ENCODE assay signal across 16 cellular contexts in genomic region chr10:21530616-21531015, GRCh38. TPM values are rescaled to one million over a fixed set of nuclear protein-coding genes. Genes with fewer than 3 reads are reported as not detected.
DNase-seq lines count a peak whose midpoint lies in the region; ATAC-seq and TF ChIP-seq lines count a peak whose summit lies in the region.
"Had no signal": no experiment of that assay in that cellular context is flagged by ENCODE, and none has a peak within 500 bp of the region (broad histone marks: within the 10 kb centered on the region; RNA-seq: fewer than 3 reads in every experiment).

No MANE protein-coding gene starts in this region.

- H3K27ac ChIP-seq in HUES48 (ENCODE audit: low read depth, low read length) (peak overlapping the region; percentile 11), sigmoid colon (peak overlapping the region; percentile 95 to 99 (median 97))
- H3K27ac ChIP-seq: brain microvascular endothelial cell, neutrophil had no signal

- no peak for TF ChIP-seq POLR2A in sigmoid colon (IDR thresholded peaks at IDR 0.05)

- H3K9me3 ChIP-seq in HUES48 (ENCODE audit: control insufficient read depth, insufficient read depth, low read length) (no peaks in the 10 kb centered on the region), sigmoid colon (no peaks in the 10 kb centered on the region)
- H3K9me3 ChIP-seq: neutrophil had no signal

- no peak overlapping the region for H3K9ac ChIP-seq in HUES48 (ENCODE audit: low read depth, low read length)

- H3K36me3 ChIP-seq in HUES48 (ENCODE audit: control insufficient read depth, insufficient read depth, low read length) (no peaks in the 10 kb centered on the region), sigmoid colon (no peaks in the 10 kb centered on the region)
- H3K36me3 ChIP-seq: brain microvascular endothelial cell, neutrophil had no signal

- peaks cover 25 to 27% of the 10 kb centered on the region in 2 donors for H3K4me1 Mint-ChIP-seq in natural killer cell

- H3K4me3 ChIP-seq in HUES48 (ENCODE audit: low read depth, low read length) (no peak overlapping the region), sigmoid colon (no peak overlapping the region)

- H3K9me3 Mint-ChIP-seq in natural killer cell, result no peaks in the 10 kb centered on the region
- H3K9me3 Mint-ChIP-seq: CD8-positive, alpha-beta memory T cell; stimulated activated naive CD8-positive, alpha-beta T cell treated with anti-CD3 and anti-CD28 coated beads, Interleukin-15, Interleukin-2, amounts not matched to agents 100 ng/mL and 50 ng/mL, for 24 hours had no signal

- ATAC-seq in natural killer cell, result no peak

- peaks cover 5% of the 10 kb centered on the region for H3K36me3 Mint-ChIP-seq in natural killer cell

- peaks cover 16 to 33% of the 10 kb centered on the region in 2 donors for H3K27me3 Mint-ChIP-seq in natural killer cell (ENCODE audit: low read depth in 2 of 2)

- no peak for TF ChIP-seq EP300 in sigmoid colon (IDR thresholded peaks at IDR 0.05)

- H3K4me1 ChIP-seq in HUES48 (ENCODE audit: control insufficient read depth, insufficient read depth, low read length) (peaks cover 59% of the 10 kb centered on the region), sigmoid colon (peaks cover 0 to 44% (median 22%) of the 10 kb centered on the region in 4 donors)

- H3K27ac Mint-ChIP-seq in natural killer cell, result no peak overlapping the region
- H3K27ac Mint-ChIP-seq: stimulated activated naive CD8-positive, alpha-beta T cell treated with anti-CD3 and anti-CD28 coated beads, Interleukin-15, Interleukin-2, amounts not matched to agents 100 ng/mL and 50 ng/mL, for 24 hours had no signal

- no peak for TF ChIP-seq CTCF in sigmoid colon (IDR thresholded peaks at IDR 0.05)
- no peak for TF ChIP-seq CTCF in natural killer cell (IDR thresholded peaks at IDR 0.05)

- DNase-seq in DMS79 treated with DMSO at 0.1 percent for 48 hours (lab: John Stamatoyannopoulos, UW) (peak; percentile 54), DMS79 (lab: John Stamatoyannopoulos, UW) (no peak), inferior parietal cortex (ENCODE audit: extremely low spot score) (peak; percentile 28), sigmoid colon (no peak), AML-193 (lab: John Stamatoyannopoulos, UW) (no peak), natural killer cell (no peak)
- no peak for DNase-seq in activated CD4-positive, CD25-positive, alpha-beta regulatory T cell treated with anti-CD3 and anti-CD28 coated beads, Interleukin-2, amount 50 U/mL, for 72 hours
- DNase-seq: activated CD4-positive, CD25-positive, alpha-beta regulatory T cell; activated naive CD4-positive, alpha-beta T cell; brain microvascular endothelial cell; CD8-positive, alpha-beta memory T cell; KG1; NCI-H187 treated with DMSO at 0.1 percent for 48 hours had no signal

- WGBS in sigmoid colon, 2 donors, result 0 to 47% methylated on average over 1 of the region's 1 CpG

- H3K27me3 ChIP-seq in HUES48 (ENCODE audit: control insufficient read depth, insufficient read depth, low read length) (no peaks in the 10 kb centered on the region), sigmoid colon (no peaks in the 10 kb centered on the region)
- H3K27me3 ChIP-seq: brain microvascular endothelial cell had no signal

- no peak overlapping the region for H3K4me3 Mint-ChIP-seq in natural killer cell
- H3K4me3 Mint-ChIP-seq: stimulated activated naive CD8-positive, alpha-beta T cell treated with anti-CD3 and anti-CD28 coated beads, Interleukin-15, Interleukin-2, amounts not matched to agents 100 ng/mL and 50 ng/mL, for 24 hours had no signal

- intact Hi-C loops in sigmoid colon (cut with DNase I) (loop anchor here (5.0 to 10.0 kb wide), 3 partner anchors 474 to 1904 kb away; partner anchors contain the start of genes BMI1, DNAJC1 and OTUD1), natural killer cell (cut with micrococcal nuclease) (loop anchor here (5.0 kb wide), 3 partner anchors 33 to 787 kb away; partner anchors contain the start of gene COMMD3)

RNA-seq across cellular contexts. Expression of gene MLLT10, which starts 3.4 kb away (rescaled TPM):
- total RNA-seq in sigmoid colon (10 to 100 TPM; 36.0 to 53.7 (median 45.1) TPM), natural killer cell (10 to 100 TPM; 40.4 to 65.2 (median 60.0) TPM)
- 10 to 100 TPM in 2 of 3 donors, 1 to 10 TPM in 1; 8.6 to 16.1 (median 10.2) TPM for polyA plus RNA-seq in sigmoid colon

RNA-seq across cellular contexts. Expression of gene SKIDA1, which starts 5.1 kb away (rescaled TPM):
- total RNA-seq in sigmoid colon, result 1 to 10 TPM in 3 of 4 donors, under 1 TPM in 1; 0.82 to 4.2 (median 3.4) TPM
- polyA plus RNA-seq in sigmoid colon, result under 1 TPM in 1 of 3 donors, not detected in 2; 0.10 TPM
- not detected for total RNA-seq in natural killer cell

Comparison
In these comparisons a context has a peak if more than half of its experiments do, and no peak if none do; other contexts are left out.
1. DNase-seq: peak in DMS79 treated with DMSO at 0.1 percent for 48 hours (single experiment) and inferior parietal cortex (single experiment); none in DMS79 (single experiment), sigmoid colon (single experiment), activated CD4-positive, CD25-positive, alpha-beta regulatory T cell treated with anti-CD3 and anti-CD28 coated beads, Interleukin-2, amount 50 U/mL, for 72 hours (single experiment), AML-193 (0 of 2) and natural killer cell (single experiment).